ENCODE assay signal across 1 cellular context in genomic region chr1:233673146-233673946, GRCh38.
TF ChIP-seq lines count a peak whose summit lies in the region.

No MANE protein-coding gene starts in this region.

TF ChIP-seq in GM12878, 131 proteins besides CTCF, POLR2A, EP300 and RAD21 (continued from another document and continues in another):
- TF ChIP-seq KLF5 (IDR thresholded peaks at IDR 0.05; ENCODE audit: partially characterized antibody) (no peak), NBN (IDR thresholded peaks at IDR 0.05) (peak; percentile 72), RUNX3 (IDR thresholded peaks at IDR 0.05; ENCODE audit: low read length) (no peak), PAX8 (IDR thresholded peaks at IDR 0.05) (no peak), NR2C1 (IDR thresholded peaks at IDR 0.05) (0 out of 2 replicates have a peak, but pooled peaks have one; percentile 17), NFIC (IDR thresholded peaks at IDR 0.05; ENCODE audit: low read depth, low read length) (no peak), KAT2A (conservative IDR thresholded peaks at IDR 0.05; ENCODE audit: control insufficient read depth, low read depth, low read length) (no peak), CREM (IDR thresholded peaks at IDR 0.05; ENCODE audit: low read depth) (no peak), DPF2 (IDR thresholded peaks at IDR 0.05) (peak; percentile 93), MTA3 (IDR thresholded peaks at IDR 0.05; ENCODE audit: borderline replicate concordance, low read length) (no peak), POLR2AphosphoS2 (IDR thresholded peaks at IDR 0.05; ENCODE audit: low read depth, low read length) (no peak), SP1 (IDR thresholded peaks at IDR 0.05; ENCODE audit: low read depth, low read length) (no peak), RBBP5 (conservative IDR thresholded peaks at IDR 0.05) (no peak), RFX5 (IDR thresholded peaks at IDR 0.05; ENCODE audit: low read depth, low read length) (no peak), IKZF1 (conservative IDR thresholded peaks at IDR 0.05) (peak; percentile 75), RAD51 (IDR thresholded peaks at IDR 0.05) (no peak), MAX (IDR thresholded peaks at IDR 0.05; ENCODE audit: low read depth, low read length) (no peak), WRNIP1 (IDR thresholded peaks at IDR 0.05; ENCODE audit: borderline replicate concordance, low read depth, low read length) (no peak), ZBTB40 (IDR thresholded peaks at IDR 0.05; ENCODE audit: borderline replicate concordance) (no peak), PML (IDR thresholded peaks at IDR 0.05; ENCODE audit: low read length) (no peak), MEF2B (IDR thresholded peaks at IDR 0.05; ENCODE audit: partially characterized antibody, poor library complexity, severe bottlenecking) (peak; percentile 98), EGR1 (IDR thresholded peaks at IDR 0.05; ENCODE audit: borderline replicate concordance in 1 of 2, low read depth in 2 of 2, low read length in 2 of 2) (no peak), CBX3 (IDR thresholded peaks at IDR 0.05; ENCODE audit: borderline replicate concordance, low read depth) (no peak), TARDBP (IDR thresholded peaks at IDR 0.05; ENCODE audit: borderline replicate concordance) (no peak), STAT3 (IDR thresholded peaks at IDR 0.05; ENCODE audit: low read depth, low read length) (no peak), BCL11A (IDR thresholded peaks at IDR 0.05; ENCODE audit: low read depth, low read length) (no peak), TCF3 (IDR thresholded peaks at IDR 0.05; ENCODE audit: borderline replicate concordance, insufficient read depth, low read depth, low read length) (no peak), IRF4 (IDR thresholded peaks at IDR 0.05; ENCODE audit: low read depth, low read length) (no peak), SMAD5 (IDR thresholded peaks at IDR 0.05; ENCODE audit: low read depth) (no peak), YY1 (IDR thresholded peaks at IDR 0.05; ENCODE audit: low read depth, low read length) (no peak), SREBF1 (IDR thresholded peaks at IDR 0.05; ENCODE audit: low read length) (no peak), BRCA1 (IDR thresholded peaks at IDR 0.05; ENCODE audit: low read depth, low read length) (no peak)
- TF ChIP-seq, protein P1, sequence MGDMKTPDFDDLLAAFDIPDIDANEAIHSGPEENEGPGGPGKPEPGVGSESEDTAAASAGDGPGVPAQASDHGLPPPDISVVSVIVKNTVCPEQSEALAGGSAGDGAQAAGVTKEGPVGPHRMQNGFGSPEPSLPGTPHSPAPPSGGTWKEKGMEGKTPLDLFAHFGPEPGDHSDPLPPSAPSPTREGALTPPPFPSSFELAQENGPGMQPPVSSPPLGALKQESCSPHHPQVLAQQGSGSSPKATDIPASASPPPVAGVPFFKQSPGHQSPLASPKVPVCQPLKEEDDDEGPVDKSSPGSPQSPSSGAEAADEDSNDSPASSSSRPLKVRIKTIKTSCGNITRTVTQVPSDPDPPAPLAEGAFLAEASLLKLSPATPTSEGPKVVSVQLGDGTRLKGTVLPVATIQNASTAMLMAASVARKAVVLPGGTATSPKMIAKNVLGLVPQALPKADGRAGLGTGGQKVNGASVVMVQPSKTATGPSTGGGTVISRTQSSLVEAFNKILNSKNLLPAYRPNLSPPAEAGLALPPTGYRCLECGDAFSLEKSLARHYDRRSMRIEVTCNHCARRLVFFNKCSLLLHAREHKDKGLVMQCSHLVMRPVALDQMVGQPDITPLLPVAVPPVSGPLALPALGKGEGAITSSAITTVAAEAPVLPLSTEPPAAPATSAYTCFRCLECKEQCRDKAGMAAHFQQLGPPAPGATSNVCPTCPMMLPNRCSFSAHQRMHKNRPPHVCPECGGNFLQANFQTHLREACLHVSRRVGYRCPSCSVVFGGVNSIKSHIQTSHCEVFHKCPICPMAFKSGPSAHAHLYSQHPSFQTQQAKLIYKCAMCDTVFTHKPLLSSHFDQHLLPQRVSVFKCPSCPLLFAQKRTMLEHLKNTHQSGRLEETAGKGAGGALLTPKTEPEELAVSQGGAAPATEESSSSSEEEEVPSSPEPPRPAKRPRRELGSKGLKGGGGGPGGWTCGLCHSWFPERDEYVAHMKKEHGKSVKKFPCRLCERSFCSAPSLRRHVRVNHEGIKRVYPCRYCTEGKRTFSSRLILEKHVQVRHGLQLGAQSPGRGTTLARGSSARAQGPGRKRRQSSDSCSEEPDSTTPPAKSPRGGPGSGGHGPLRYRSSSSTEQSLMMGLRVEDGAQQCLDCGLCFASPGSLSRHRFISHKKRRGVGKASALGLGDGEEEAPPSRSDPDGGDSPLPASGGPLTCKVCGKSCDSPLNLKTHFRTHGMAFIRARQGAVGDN (IDR thresholded peaks at IDR 0.05): no peak
- TF ChIP-seq, protein P2, sequence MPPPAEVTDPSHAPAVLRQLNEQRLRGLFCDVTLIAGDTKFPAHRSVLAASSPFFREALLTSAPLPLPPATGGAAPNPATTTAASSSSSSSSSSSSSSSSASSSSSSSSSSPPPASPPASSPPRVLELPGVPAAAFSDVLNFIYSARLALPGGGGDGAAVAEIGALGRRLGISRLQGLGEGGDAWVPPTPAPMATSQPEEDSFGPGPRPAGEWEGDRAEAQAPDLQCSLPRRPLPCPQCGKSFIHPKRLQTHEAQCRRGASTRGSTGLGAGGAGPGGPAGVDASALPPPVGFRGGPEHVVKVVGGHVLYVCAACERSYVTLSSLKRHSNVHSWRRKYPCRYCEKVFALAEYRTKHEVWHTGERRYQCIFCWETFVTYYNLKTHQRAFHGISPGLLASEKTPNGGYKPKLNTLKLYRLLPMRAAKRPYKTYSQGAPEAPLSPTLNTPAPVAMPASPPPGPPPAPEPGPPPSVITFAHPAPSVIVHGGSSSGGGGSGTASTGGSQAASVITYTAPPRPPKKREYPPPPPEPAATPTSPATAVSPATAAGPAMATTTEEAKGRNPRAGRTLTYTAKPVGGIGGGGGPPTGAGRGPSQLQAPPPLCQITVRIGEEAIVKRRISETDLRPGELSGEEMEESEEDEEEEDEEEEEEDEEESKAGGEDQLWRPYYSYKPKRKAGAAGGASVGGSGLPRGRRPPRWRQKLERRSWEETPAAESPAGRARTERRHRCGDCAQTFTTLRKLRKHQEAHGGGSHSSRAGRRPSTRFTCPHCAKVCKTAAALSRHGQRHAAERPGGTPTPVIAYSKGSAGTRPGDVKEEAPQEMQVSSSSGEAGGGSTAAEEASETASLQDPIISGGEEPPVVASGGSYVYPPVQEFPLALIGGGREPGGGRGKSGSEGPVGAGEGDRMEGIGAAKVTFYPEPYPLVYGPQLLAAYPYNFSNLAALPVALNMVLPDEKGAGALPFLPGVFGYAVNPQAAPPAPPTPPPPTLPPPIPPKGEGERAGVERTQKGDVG (CRISPR knock-in tag; IDR thresholded peaks at IDR 0.05): no peak
- TF ChIP-seq, protein P3, sequence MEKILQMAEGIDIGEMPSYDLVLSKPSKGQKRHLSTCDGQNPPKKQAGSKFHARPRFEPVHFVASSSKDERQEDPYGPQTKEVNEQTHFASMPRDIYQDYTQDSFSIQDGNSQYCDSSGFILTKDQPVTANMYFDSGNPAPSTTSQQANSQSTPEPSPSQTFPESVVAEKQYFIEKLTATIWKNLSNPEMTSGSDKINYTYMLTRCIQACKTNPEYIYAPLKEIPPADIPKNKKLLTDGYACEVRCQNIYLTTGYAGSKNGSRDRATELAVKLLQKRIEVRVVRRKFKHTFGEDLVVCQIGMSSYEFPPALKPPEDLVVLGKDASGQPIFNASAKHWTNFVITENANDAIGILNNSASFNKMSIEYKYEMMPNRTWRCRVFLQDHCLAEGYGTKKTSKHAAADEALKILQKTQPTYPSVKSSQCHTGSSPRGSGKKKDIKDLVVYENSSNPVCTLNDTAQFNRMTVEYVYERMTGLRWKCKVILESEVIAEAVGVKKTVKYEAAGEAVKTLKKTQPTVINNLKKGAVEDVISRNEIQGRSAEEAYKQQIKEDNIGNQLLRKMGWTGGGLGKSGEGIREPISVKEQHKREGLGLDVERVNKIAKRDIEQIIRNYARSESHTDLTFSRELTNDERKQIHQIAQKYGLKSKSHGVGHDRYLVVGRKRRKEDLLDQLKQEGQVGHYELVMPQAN (conservative IDR thresholded peaks at IDR 0.05): no peak
- TF ChIP-seq, protein P4, sequence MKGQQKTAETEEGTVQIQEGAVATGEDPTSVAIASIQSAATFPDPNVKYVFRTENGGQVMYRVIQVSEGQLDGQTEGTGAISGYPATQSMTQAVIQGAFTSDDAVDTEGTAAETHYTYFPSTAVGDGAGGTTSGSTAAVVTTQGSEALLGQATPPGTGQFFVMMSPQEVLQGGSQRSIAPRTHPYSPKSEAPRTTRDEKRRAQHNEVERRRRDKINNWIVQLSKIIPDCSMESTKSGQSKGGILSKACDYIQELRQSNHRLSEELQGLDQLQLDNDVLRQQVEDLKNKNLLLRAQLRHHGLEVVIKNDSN (IDR thresholded peaks at IDR 0.05; ENCODE audit: borderline replicate concordance, extremely low read length, insufficient read depth, low read depth, low read length): no peak
- TF ChIP-seq, protein P5, sequence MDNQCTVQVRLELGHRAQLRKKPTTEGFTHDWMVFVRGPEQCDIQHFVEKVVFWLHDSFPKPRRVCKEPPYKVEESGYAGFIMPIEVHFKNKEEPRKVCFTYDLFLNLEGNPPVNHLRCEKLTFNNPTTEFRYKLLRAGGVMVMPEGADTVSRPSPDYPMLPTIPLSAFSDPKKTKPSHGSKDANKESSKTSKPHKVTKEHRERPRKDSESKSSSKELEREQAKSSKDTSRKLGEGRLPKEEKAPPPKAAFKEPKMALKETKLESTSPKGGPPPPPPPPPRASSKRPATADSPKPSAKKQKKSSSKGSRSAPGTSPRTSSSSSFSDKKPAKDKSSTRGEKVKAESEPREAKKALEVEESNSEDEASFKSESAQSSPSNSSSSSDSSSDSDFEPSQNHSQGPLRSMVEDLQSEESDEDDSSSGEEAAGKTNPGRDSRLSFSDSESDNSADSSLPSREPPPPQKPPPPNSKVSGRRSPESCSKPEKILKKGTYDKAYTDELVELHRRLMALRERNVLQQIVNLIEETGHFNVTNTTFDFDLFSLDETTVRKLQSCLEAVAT (IDR thresholded peaks at IDR 0.05): peak; percentile 72; the same call in 1 of the 2 replicates
- TF ChIP-seq, protein P6, sequence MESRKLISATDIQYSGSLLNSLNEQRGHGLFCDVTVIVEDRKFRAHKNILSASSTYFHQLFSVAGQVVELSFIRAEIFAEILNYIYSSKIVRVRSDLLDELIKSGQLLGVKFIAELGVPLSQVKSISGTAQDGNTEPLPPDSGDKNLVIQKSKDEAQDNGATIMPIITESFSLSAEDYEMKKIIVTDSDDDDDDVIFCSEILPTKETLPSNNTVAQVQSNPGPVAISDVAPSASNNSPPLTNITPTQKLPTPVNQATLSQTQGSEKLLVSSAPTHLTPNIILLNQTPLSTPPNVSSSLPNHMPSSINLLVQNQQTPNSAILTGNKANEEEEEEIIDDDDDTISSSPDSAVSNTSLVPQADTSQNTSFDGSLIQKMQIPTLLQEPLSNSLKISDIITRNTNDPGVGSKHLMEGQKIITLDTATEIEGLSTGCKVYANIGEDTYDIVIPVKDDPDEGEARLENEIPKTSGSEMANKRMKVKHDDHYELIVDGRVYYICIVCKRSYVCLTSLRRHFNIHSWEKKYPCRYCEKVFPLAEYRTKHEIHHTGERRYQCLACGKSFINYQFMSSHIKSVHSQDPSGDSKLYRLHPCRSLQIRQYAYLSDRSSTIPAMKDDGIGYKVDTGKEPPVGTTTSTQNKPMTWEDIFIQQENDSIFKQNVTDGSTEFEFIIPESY (IDR thresholded peaks at IDR 0.05): no peak
- TF ChIP-seq, protein P7, sequence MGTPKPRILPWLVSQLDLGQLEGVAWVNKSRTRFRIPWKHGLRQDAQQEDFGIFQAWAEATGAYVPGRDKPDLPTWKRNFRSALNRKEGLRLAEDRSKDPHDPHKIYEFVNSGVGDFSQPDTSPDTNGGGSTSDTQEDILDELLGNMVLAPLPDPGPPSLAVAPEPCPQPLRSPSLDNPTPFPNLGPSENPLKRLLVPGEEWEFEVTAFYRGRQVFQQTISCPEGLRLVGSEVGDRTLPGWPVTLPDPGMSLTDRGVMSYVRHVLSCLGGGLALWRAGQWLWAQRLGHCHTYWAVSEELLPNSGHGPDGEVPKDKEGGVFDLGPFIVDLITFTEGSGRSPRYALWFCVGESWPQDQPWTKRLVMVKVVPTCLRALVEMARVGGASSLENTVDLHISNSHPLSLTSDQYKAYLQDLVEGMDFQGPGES (IDR thresholded peaks at IDR 0.05): no peak
- TF ChIP-seq, protein P8, sequence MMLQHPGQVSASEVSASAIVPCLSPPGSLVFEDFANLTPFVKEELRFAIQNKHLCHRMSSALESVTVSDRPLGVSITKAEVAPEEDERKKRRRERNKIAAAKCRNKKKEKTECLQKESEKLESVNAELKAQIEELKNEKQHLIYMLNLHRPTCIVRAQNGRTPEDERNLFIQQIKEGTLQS (IDR thresholded peaks at IDR 0.05; ENCODE audit: borderline replicate concordance, extremely low read depth, low read depth, low read length): no peak
